Comparison of ENCODE assay signal across 25 cellular contexts in genomic region chr20:57320358-57320757, GRCh38.
"Had no signal": no experiment of that assay in that cellular context is flagged by ENCODE, and none has a peak within 500 bp of the region (broad histone marks: within the 10 kb centered on the region; RNA-seq: fewer than 3 reads in every experiment).

No MANE protein-coding gene starts in this region.

- H2AFZ ChIP-seq: parathyroid adenoma had no signal

- H3K79me2 ChIP-seq: parathyroid adenoma had no signal

- H3K9ac ChIP-seq: parathyroid adenoma had no signal

- H3K9me3 ChIP-seq: esophagus squamous epithelium, heart right ventricle, left lung, mucosa of descending colon, stomach, thyroid gland, vagina had no signal

- DNase-seq: effector memory CD8-positive, alpha-beta T cell; erythroblast; esophagus squamous epithelium; foreskin melanocyte; glutamatergic neuron; heart right ventricle; hippocampal formation; left cardiac atrium; left lung; mesenchymal stem cell; mucosa of descending colon; naive B cell; stimulated activated CD4-positive, alpha-beta T cell treated with anti-CD3 and anti-CD28 coated beads, Interleukin-12 subunit alpha, Interleukin-12 subunit beta, amount 100 ng/mL, for 4 hours; stimulated activated CD4-positive, alpha-beta T cell treated with anti-CD3 and anti-CD28 coated beads, Interleukin-1b, Interleukin-23, amount 100 ng/mL, for 48 hours; stimulated activated CD4-positive, alpha-beta T cell treated with anti-CD3 and anti-CD28 coated beads, Interleukin-4, amount 100 ng/mL, for 1 hour; stimulated activated naive CD4-positive, alpha-beta T cell treated with Interleukin-2 at 50 U/mL for 16 hours; stomach; thyroid gland; trophoblast cell had no signal

- H3K4me3 ChIP-seq: esophagus squamous epithelium, heart right ventricle, left lung, mucosa of descending colon, smooth muscle cell, stomach, thyroid gland, vagina had no signal

- H3K36me3 ChIP-seq: esophagus squamous epithelium, heart right ventricle, left lung, stomach, thyroid gland, vagina had no signal

- H3K27me3 ChIP-seq: thyroid gland, vagina had no signal

- H3K27ac ChIP-seq: esophagus squamous epithelium, heart right ventricle, left lung, parathyroid adenoma, stomach, vagina had no signal

- H3K4me1 ChIP-seq: heart right ventricle, left lung, parathyroid adenoma, stomach had no signal

- ATAC-seq: effector memory CD8-positive, alpha-beta T cell; heart right ventricle; left cardiac atrium; left lung; mucosa of descending colon; natural killer cell treated with Interleukin-12 subunit alpha and Interleukin-12 subunit beta and Interleukin-15 and Interleukin-18, amount 100 ng/mL, for 72 hours; sciatic nerve; stimulated activated effector memory CD8-positive, alpha-beta T cell treated with anti-CD3 and anti-CD28 coated beads, Interleukin-12 subunit alpha, Interleukin-12 subunit beta, amount 100 ng/mL, for 72 hours had no signal

- H3K4me2 ChIP-seq: smooth muscle cell had no signal
